ENCODE assay signal across 21 cellular contexts in the genomic region with DNA sequence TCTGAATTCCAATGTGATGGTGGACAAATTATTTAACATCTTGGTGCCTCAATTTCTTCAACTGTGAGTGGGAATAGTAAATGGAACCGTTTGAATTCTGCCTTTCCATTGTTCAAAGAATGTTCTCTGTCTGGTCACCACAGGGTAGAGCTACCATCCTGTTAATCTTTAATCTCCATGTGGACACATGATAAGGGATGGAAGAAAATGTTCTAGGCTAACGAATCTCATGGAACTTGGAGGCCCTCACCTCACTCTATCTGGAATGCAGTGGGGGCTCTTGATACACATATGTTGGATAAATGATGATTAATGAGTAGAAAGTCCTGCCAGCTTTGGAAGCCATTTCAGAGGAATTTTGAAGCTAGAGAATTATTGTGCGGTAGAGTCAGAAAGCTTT.
"Had no signal": no experiment of that assay in that cellular context is flagged by ENCODE, and none has a peak within 500 bp of the region (broad histone marks: within the 10 kb centered on the region; RNA-seq: fewer than 3 reads in every experiment).

No MANE protein-coding gene starts in this region.

- H3K36me3 ChIP-seq: esophagus muscularis mucosa, gastroesophageal sphincter, heart left ventricle, left ventricle myocardium inferior, lower lobe of right lung had no signal

- H3K4me3 ChIP-seq: coronary artery, dorsolateral prefrontal cortex, esophagus muscularis mucosa, gastroesophageal sphincter, heart left ventricle, left ventricle myocardium inferior, lower lobe of right lung, mucosa of descending colon had no signal

- FAIRE-seq: endometrium, endothelial cell of umbilical vein, frontal cortex, islet of Langerhans, keratinocyte had no signal

- H3K27ac ChIP-seq: coronary artery, dorsolateral prefrontal cortex, esophagus muscularis mucosa, foreskin keratinocyte, gastroesophageal sphincter, heart left ventricle, left ventricle myocardium inferior, lower lobe of right lung had no signal

- DNase-seq: cerebellar nuclear complex; dermis blood vessel endothelial cell; dorsolateral prefrontal cortex; effector CD4-positive, alpha-beta T cell; effector memory CD4-positive, alpha-beta T cell; foreskin keratinocyte; heart left ventricle; hippocampal formation; left cardiac atrium; left ventricle myocardium inferior; lower lobe of right lung; mesenchymal stem cell; mucosa of descending colon had no signal

- ATAC-seq: foreskin keratinocyte, gastroesophageal sphincter, heart left ventricle, left cardiac atrium, lower lobe of right lung, mucosa of descending colon had no signal

- H3K9me3 ChIP-seq: lower lobe of right lung, mucosa of descending colon had no signal

- H3K4me1 ChIP-seq: esophagus muscularis mucosa, foreskin keratinocyte, gastroesophageal sphincter, heart left ventricle, left ventricle myocardium inferior, lower lobe of right lung had no signal

- H3K27me3 ChIP-seq: esophagus muscularis mucosa, foreskin keratinocyte, gastroesophageal sphincter had no signal
